Comparison of ENCODE assay signal across 1 cellular context in genomic region chr19:18626906-18627305, GRCh38.
TF ChIP-seq lines count a peak whose summit lies in the region.

No MANE protein-coding gene starts in this region.

TF ChIP-seq in GM23338, 12 proteins besides CTCF, POLR2A, EP300 and RAD21 (continued from another document):
- no peak for TF ChIP-seq ZNF462 (CRISPR knock-in tag; IDR thresholded peaks at IDR 0.05)
- no peak for TF ChIP-seq ETS1 (IDR thresholded peaks at IDR 0.05)
- no peak for TF ChIP-seq EZH2phosphoT487 (IDR thresholded peaks at IDR 0.05; ENCODE audit: unreplicated experiment)
- no peak for TF ChIP-seq CREB1 (CRISPR knock-in tag; IDR thresholded peaks at IDR 0.05; ENCODE audit: low read depth)
- TF ChIP-seq NANOG (IDR thresholded peaks at IDR 0.05; ENCODE audit: borderline replicate concordance), result no peak
- no peak for TF ChIP-seq ZNF331 (CRISPR knock-in tag; IDR thresholded peaks at IDR 0.05; ENCODE audit: low read depth)
